In genomic region chr5:73701566-73701965, GRCh38 we compare ENCODE assay signal across 1 cellular context.
TF ChIP-seq lines count a peak whose summit lies in the region.

No MANE protein-coding gene starts in this region.

TF ChIP-seq in endothelial cell of umbilical vein, 7 proteins besides CTCF, POLR2A, EP300 and RAD21:
- TF ChIP-seq JUN (IDR thresholded peaks at IDR 0.05; ENCODE audit: borderline replicate concordance, insufficient read depth, insufficient read length, low read depth) (peak; percentile 33), GATA2 (IDR thresholded peaks at IDR 0.05; ENCODE audit: insufficient read depth, insufficient read length, low read depth, low read length) (no peak), POLR2AphosphoS5 (IDR thresholded peaks at IDR 0.05; ENCODE audit: insufficient read depth, low read depth, low read length) (no peak), MYC (IDR thresholded peaks at IDR 0.05; ENCODE audit: low read depth, low read length) (no peak), EZH2 (IDR thresholded peaks at IDR 0.05; ENCODE audit: borderline replicate concordance, low read depth, low read length, severe bottlenecking) (no peak), FOS (IDR thresholded peaks at IDR 0.05; ENCODE audit: borderline replicate concordance, insufficient read depth, low read length) (peak; percentile 5), MAX (IDR thresholded peaks at IDR 0.05; ENCODE audit: insufficient read depth, insufficient read length) (no peak)
